28 cellular contexts compared by ENCODE assay signal in the genomic region with DNA sequence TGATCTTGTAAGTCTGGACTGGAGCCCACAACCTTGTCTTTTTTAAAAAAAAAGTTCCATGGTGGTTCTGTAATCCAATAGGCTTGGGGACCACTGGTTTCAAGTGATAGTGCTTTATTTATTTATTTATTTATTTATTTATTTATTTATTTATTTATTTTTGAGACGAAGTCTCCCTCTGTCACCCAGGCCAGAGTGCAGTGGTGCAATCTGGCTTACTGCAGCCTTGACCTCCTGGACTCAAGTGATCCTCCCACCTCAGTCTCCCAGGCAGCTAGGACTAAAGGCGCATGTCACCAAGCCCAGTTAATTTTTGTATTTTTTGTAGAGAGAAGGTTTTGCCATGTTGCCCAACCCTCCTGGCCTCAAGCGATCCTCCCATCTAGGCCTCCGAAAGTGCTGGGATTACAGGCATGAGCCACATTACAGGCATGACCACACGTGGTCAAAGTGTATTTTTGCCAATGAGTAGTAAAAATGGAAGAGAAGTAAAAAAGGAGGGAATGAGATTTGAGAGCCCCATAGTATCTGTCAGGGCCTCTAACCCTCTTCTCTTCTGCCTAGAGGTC. TPM values are rescaled to one million over a fixed set of nuclear protein-coding genes. Genes with fewer than 3 reads are reported as not detected.
"Had no signal": no experiment of that assay in that cellular context is flagged by ENCODE, and none has a peak within 500 bp of the region (broad histone marks: within the 10 kb centered on the region; RNA-seq: fewer than 3 reads in every experiment).

No MANE protein-coding gene starts in this region.

- H3K27me3 ChIP-seq: colonic mucosa had no signal

- H3K4me1 ChIP-seq: colonic mucosa had no signal

- DNase-seq: activated B cell treated with CpG ODN at 0.5 μM for 24 hours; activated CD4-positive, alpha-beta memory T cell treated with anti-CD3 and anti-CD28 coated beads for 36 hours; activated CD4-positive, alpha-beta T cell treated with anti-CD3 and anti-CD28 coated beads, Interleukin-2, amount 10 ng/mL, durations not matched to agents 24 days and 14 days; activated CD8-positive, alpha-beta memory T cell treated with anti-CD3 and anti-CD28 coated beads, Interleukin-2, amount 10 ng/mL, durations not matched to agents 7 days and 5 days; activated CD8-positive, alpha-beta memory T cell treated with anti-CD3 and anti-CD28 coated beads, Interleukin-2, amount 50 U/mL, for 4 hours; activated CD8-positive, alpha-beta T cell treated with anti-CD3 and anti-CD28 coated beads, Interleukin-2, amount 10 ng/mL, durations not matched to agents 7 days and 5 days; activated gamma-delta T cell; activated naive CD4-positive, alpha-beta T cell; activated naive CD4-positive, alpha-beta T cell treated with anti-CD3 and anti-CD28 coated beads, Interleukin-2, amount 10 ng/mL, durations not matched to agents 7 days and 5 days; activated naive CD8-positive, alpha-beta T cell treated with anti-CD3 and anti-CD28 coated beads, Interleukin-2, amount 10 ng/mL, durations not matched to agents 7 days and 5 days; activated T-cell treated with anti-CD3 and anti-CD28 coated beads, Interleukin-2, amount 50 U/mL, for 1 hour; activated T-cell treated with anti-CD3 and anti-CD28 coated beads, Interleukin-2, amount 50 U/mL, for 72 hours; amniotic stem cell; anterior cingulate cortex; central memory CD4-positive, alpha-beta T cell; cerebellar nuclear complex; colonic mucosa; effector CD8-positive, alpha-beta T cell; foreskin fibroblast; head of caudate nucleus; hippocampal formation; T1000; WERI-Rb-1 had no signal

- H3K4me3 ChIP-seq: colonic mucosa had no signal

- H3K9me3 ChIP-seq: colonic mucosa had no signal

- H3K9me3 Mint-ChIP-seq: activated B cell treated with CpG ODN at 0.5 μM for 24 hours; activated CD4-positive, alpha-beta memory T cell treated with anti-CD3 and anti-CD28 coated beads for 36 hours; activated CD4-positive, alpha-beta T cell treated with anti-CD3 and anti-CD28 coated beads, Interleukin-2, amount 10 ng/mL, durations not matched to agents 24 days and 14 days; activated naive CD4-positive, alpha-beta T cell treated with anti-CD3 and anti-CD28 coated beads, Interleukin-2, amount 10 ng/mL, durations not matched to agents 7 days and 5 days; activated naive CD4-positive, alpha-beta T cell treated with anti-CD3 and anti-CD28 coated beads, Interleukin-2, amount 50 U/mL, for 72 hours; activated naive CD8-positive, alpha-beta T cell treated with anti-CD3 and anti-CD28 coated beads, Interleukin-2, amount 10 ng/mL, durations not matched to agents 7 days and 5 days; activated T-cell treated with anti-CD3 and anti-CD28 coated beads, Interleukin-2, amount 50 U/mL, for 72 hours; T-helper 2 cell treated with Interferon-gamma antibody and Interleukin-4, amounts not matched to agents 5 μg/mL and 100 μg/mL, for 36 hours had no signal

- H3K27ac Mint-ChIP-seq: activated B cell treated with CpG ODN at 0.5 μM for 24 hours; activated CD4-positive, alpha-beta memory T cell treated with anti-CD3 and anti-CD28 coated beads for 36 hours; activated CD4-positive, alpha-beta T cell treated with anti-CD3 and anti-CD28 coated beads, Interleukin-2, amount 10 ng/mL, durations not matched to agents 24 days and 14 days; activated CD8-positive, alpha-beta memory T cell treated with anti-CD3 and anti-CD28 coated beads, Interleukin-2, amount 10 ng/mL, durations not matched to agents 7 days and 5 days; activated CD8-positive, alpha-beta T cell treated with anti-CD3 and anti-CD28 coated beads, Interleukin-2, amount 10 ng/mL, durations not matched to agents 7 days and 5 days; activated naive CD4-positive, alpha-beta T cell treated with anti-CD3 and anti-CD28 coated beads, Interleukin-2, amount 10 ng/mL, durations not matched to agents 7 days and 5 days; activated naive CD4-positive, alpha-beta T cell treated with anti-CD3 and anti-CD28 coated beads, Interleukin-2, amount 50 U/mL, for 72 hours; activated naive CD8-positive, alpha-beta T cell treated with anti-CD3 and anti-CD28 coated beads, Interleukin-2, amount 10 ng/mL, durations not matched to agents 7 days and 5 days; activated T-cell treated with anti-CD3 and anti-CD28 coated beads, Interleukin-2, amount 50 U/mL, for 72 hours; T-helper 2 cell treated with Interferon-gamma antibody and Interleukin-4, amounts not matched to agents 5 μg/mL and 100 μg/mL, for 36 hours had no signal

- H3K4me1 Mint-ChIP-seq: activated B cell treated with CpG ODN at 0.5 μM for 24 hours; activated CD4-positive, alpha-beta T cell treated with anti-CD3 and anti-CD28 coated beads, Interleukin-2, amount 10 ng/mL, durations not matched to agents 24 days and 14 days; activated CD8-positive, alpha-beta memory T cell treated with anti-CD3 and anti-CD28 coated beads, Interleukin-2, amount 10 ng/mL, durations not matched to agents 7 days and 5 days had no signal

- H3K27ac ChIP-seq: colonic mucosa, epithelial cell of prostate, WERI-Rb-1 had no signal

- H3K36me3 Mint-ChIP-seq: activated CD4-positive, alpha-beta memory T cell treated with anti-CD3 and anti-CD28 coated beads for 36 hours; activated CD8-positive, alpha-beta memory T cell treated with anti-CD3 and anti-CD28 coated beads, Interleukin-2, amount 10 ng/mL, durations not matched to agents 7 days and 5 days; activated naive CD4-positive, alpha-beta T cell treated with anti-CD3 and anti-CD28 coated beads, Interleukin-2, amount 10 ng/mL, durations not matched to agents 7 days and 5 days; activated naive CD4-positive, alpha-beta T cell treated with anti-CD3 and anti-CD28 coated beads, Interleukin-2, amount 50 U/mL, for 72 hours; activated naive CD8-positive, alpha-beta T cell treated with anti-CD3 and anti-CD28 coated beads, Interleukin-2, amount 10 ng/mL, durations not matched to agents 7 days and 5 days had no signal

- H3K4me3 Mint-ChIP-seq: activated B cell treated with CpG ODN at 0.5 μM for 24 hours; activated CD4-positive, alpha-beta memory T cell treated with anti-CD3 and anti-CD28 coated beads for 36 hours; activated CD4-positive, alpha-beta T cell treated with anti-CD3 and anti-CD28 coated beads, Interleukin-2, amount 10 ng/mL, durations not matched to agents 24 days and 14 days; activated CD8-positive, alpha-beta memory T cell treated with anti-CD3 and anti-CD28 coated beads, Interleukin-2, amount 10 ng/mL, durations not matched to agents 7 days and 5 days; activated CD8-positive, alpha-beta T cell treated with anti-CD3 and anti-CD28 coated beads, Interleukin-2, amount 10 ng/mL, durations not matched to agents 7 days and 5 days; activated naive CD4-positive, alpha-beta T cell treated with anti-CD3 and anti-CD28 coated beads, Interleukin-2, amount 10 ng/mL, durations not matched to agents 7 days and 5 days; activated naive CD8-positive, alpha-beta T cell treated with anti-CD3 and anti-CD28 coated beads, Interleukin-2, amount 10 ng/mL, durations not matched to agents 7 days and 5 days; activated T-cell treated with anti-CD3 and anti-CD28 coated beads, Interleukin-2, amount 50 U/mL, for 72 hours; T-helper 2 cell treated with Interferon-gamma antibody and Interleukin-4, amounts not matched to agents 5 μg/mL and 100 μg/mL, for 36 hours had no signal

- ATAC-seq: activated CD4-positive, CD25-positive, alpha-beta regulatory T cell treated with anti-CD3 and anti-CD28 coated beads, Interleukin-2, amount 50 U/mL, for 24 hours; activated CD8-positive, alpha-beta memory T cell treated with anti-CD3 and anti-CD28 coated beads, Interleukin-2, amount 10 ng/mL, durations not matched to agents 7 days and 5 days; activated CD8-positive, alpha-beta T cell treated with anti-CD3 and anti-CD28 coated beads, Interleukin-2, amount 10 ng/mL, durations not matched to agents 7 days and 5 days; activated naive CD4-positive, alpha-beta T cell treated with anti-CD3 and anti-CD28 coated beads, Interleukin-2, amount 50 U/mL, for 72 hours; activated T-cell treated with anti-CD3 and anti-CD28 coated beads, Interleukin-2, amount 50 U/mL, for 72 hours had no signal

- H3K36me3 ChIP-seq: colonic mucosa, WERI-Rb-1 had no signal

RNA-seq across cellular contexts. Expression of gene ARHGAP29, which starts 44.8 kb away (rescaled TPM):
- total RNA-seq: activated B cell treated with CpG ODN at 0.5 μM for 24 hours; activated CD4-positive, alpha-beta T cell treated with anti-CD3 and anti-CD28 coated beads, Interleukin-2, amount 10 ng/mL, durations not matched to agents 24 days and 14 days; activated CD8-positive, alpha-beta memory T cell treated with anti-CD3 and anti-CD28 coated beads for 36 hours; activated CD8-positive, alpha-beta memory T cell treated with anti-CD3 and anti-CD28 coated beads, Interleukin-2, amount 10 ng/mL, durations not matched to agents 7 days and 5 days; activated CD8-positive, alpha-beta T cell treated with anti-CD3 and anti-CD28 coated beads, Interleukin-2, amount 10 ng/mL, durations not matched to agents 7 days and 5 days; activated naive CD8-positive, alpha-beta T cell treated with anti-CD3 and anti-CD28 coated beads, Interleukin-2, amount 10 ng/mL, durations not matched to agents 7 days and 5 days had no signal
